8 cellular contexts compared by ENCODE assay signal in genomic region chr5:38556115-38556598, GRCh38. TPM values are rescaled to one million over a fixed set of nuclear protein-coding genes. Genes with fewer than 3 reads are reported as not detected.
A peak's percentile ranks its signal among the peaks of the same experiment; 100 is the strongest.
DNase-seq lines count a peak whose midpoint lies in the region; ATAC-seq and TF ChIP-seq lines count a peak whose summit lies in the region.

No MANE protein-coding gene starts in this region.

- 0% methylated on average over 2 of the region's 67 CpGs for WGBS in esophagus muscularis mucosa
- 0 to 1% (median 0%) methylated on average over 16 to 67 of the region's 67 CpGs for WGBS in ovary, 3 donors

- no peaks in the 10 kb centered on the region for H3K9me3 ChIP-seq in esophagus muscularis mucosa
- H3K9me3 ChIP-seq in ovary: no peaks in the 10 kb centered on the region

- intact Hi-C loops in esophagus muscularis mucosa (cut with DNase I): loop anchor here (5.0 to 10.0 kb wide), 2 partner anchors 109 to 249 kb away; no protein-coding TSS in a partner anchor
- intact Hi-C loops in ovary (cut with DNase I): loop anchor here in 3 of 4 donors (2.0 to 10.0 kb wide), 3 partner anchors 89 to 249 kb away; no protein-coding TSS in a partner anchor

- no peak for TF ChIP-seq EP300 in esophagus muscularis mucosa (IDR thresholded peaks at IDR 0.05)
- TF ChIP-seq EP300 in ovary (IDR thresholded peaks at IDR 0.05): no peak

- H3K27me3 ChIP-seq in esophagus muscularis mucosa (no peaks in the 10 kb centered on the region), ovary (no peaks in the 10 kb centered on the region)

- H3K4me3 ChIP-seq in esophagus muscularis mucosa: peak overlapping the region; percentile 81 to 98 (median 92)
- H3K4me3 ChIP-seq in ovary: peak overlapping the region; percentile 93

- no peak for ATAC-seq in GM18520 (IDR thresholded peaks at IDR 0.05; ENCODE audit: unreplicated experiment)

- H3K27ac ChIP-seq in esophagus muscularis mucosa (replicated peaks in 1 of 4): peak overlapping the region; percentile 89 to 98 (median 96)
- H3K27ac ChIP-seq in ovary: peak overlapping the region; percentile 92 to 96

- peaks cover 14 to 51% (median 34%) of the 10 kb centered on the region in 4 donors for H3K4me1 ChIP-seq in esophagus muscularis mucosa
- H3K4me1 ChIP-seq in ovary (ENCODE audit: insufficient read depth): peaks cover 4% of the 10 kb centered on the region

- DNase-seq in activated T-cell treated with anti-CD3 and anti-CD28 coated beads for 4 hours (peak; percentile 3), T-helper 1 cell (peak in 3 of 5 donors; percentile 9 to 16 (median 9)), esophagus muscularis mucosa (ENCODE audit: extremely low spot score) (no peak), ovary (peak in 1 of 5 donors; percentile 33), SW480 (ENCODE audit: low spot score) (no peak)
- no peak for DNase-seq in activated T-cell treated with anti-CD3 and anti-CD28 coated beads, Interleukin-2, amount 50 U/mL, for 1 hour
- DNase-seq in stimulated activated naive CD4-positive, alpha-beta T cell treated with Interleukin-2 at 50 U/mL for 16 hours (lab: John Stamatoyannopoulos, UW): no peak

- TF ChIP-seq CTCF in esophagus muscularis mucosa (IDR thresholded peaks at IDR 0.05) (no peak), ovary (IDR thresholded peaks at IDR 0.05) (no peak)

- H3K36me3 ChIP-seq in esophagus muscularis mucosa: no peaks in the 10 kb centered on the region
- no peaks in the 10 kb centered on the region for H3K36me3 ChIP-seq in ovary

- TF ChIP-seq POLR2A in esophagus muscularis mucosa (IDR thresholded peaks at IDR 0.05; ENCODE audit: low read depth) (no peak), ovary (IDR thresholded peaks at IDR 0.05) (no peak)

RNA-seq across cellular contexts. Expression of gene LIFR, which starts 0.3 kb away (rescaled TPM):
- total RNA-seq in esophagus muscularis mucosa (100 to 1,000 TPM in 1 of 4 donors, 10 to 100 TPM in 3; 72.3 to 102 (median 90.1) TPM), ovary (100 to 1,000 TPM in 3 of 7 donors, 10 to 100 TPM in 4; 67.1 to 143 (median 89.8) TPM)
- 10 to 100 TPM; 17.3 to 27.1 TPM for polyA plus RNA-seq in ovary

Comparison
In these comparisons a context has a peak if more than half of its experiments do, and no peak if none do; other contexts are left out.
1. DNase-seq: peak in activated T-cell treated with anti-CD3 and anti-CD28 coated beads for 4 hours (single experiment) and T-helper 1 cell (3 of 5); none in activated T-cell treated with anti-CD3 and anti-CD28 coated beads, Interleukin-2, amount 50 U/mL, for 1 hour (single experiment), esophagus muscularis mucosa (single experiment), SW480 (single experiment) and stimulated activated naive CD4-positive, alpha-beta T cell treated with Interleukin-2 at 50 U/mL for 16 hours (single experiment).